ENCODE assay signal across 17 cellular contexts in the genomic region with DNA sequence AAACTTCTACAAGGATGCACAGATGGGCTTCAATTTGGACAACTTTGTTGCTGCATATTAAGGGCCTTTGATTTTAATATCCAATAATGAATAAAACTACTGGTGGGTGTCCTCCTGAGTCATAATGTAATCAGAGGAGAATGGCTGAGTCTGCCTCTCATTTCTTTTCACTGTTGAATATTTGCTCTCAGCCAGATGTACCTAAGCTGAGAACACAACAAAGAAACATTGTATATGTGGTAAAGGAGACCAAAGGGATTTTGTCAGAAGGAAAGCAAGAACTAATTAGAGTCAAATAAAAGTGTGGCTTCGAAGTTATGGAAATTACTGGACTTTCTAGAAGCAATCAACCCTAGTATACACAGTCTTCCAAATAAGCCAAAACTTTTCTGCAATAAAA.
"Had no signal": no experiment of that assay in that cellular context is flagged by ENCODE, and none has a peak within 500 bp of the region (broad histone marks: within the 10 kb centered on the region; RNA-seq: fewer than 3 reads in every experiment).

No MANE protein-coding gene starts in this region.

- H3K9ac ChIP-seq: parathyroid adenoma had no signal

- H3K27ac ChIP-seq: coronary artery, gastrocnemius medialis, heart right ventricle, parathyroid adenoma, psoas muscle, skin epidermis had no signal

- H3K9me3 ChIP-seq: gastrocnemius medialis, heart right ventricle, psoas muscle had no signal

- DNase-seq: effector CD8-positive, alpha-beta T cell; gastrocnemius medialis; heart right ventricle; hypothalamus; kidney glomerular epithelial cell; mesendoderm; naive B cell; occipital lobe; psoas muscle; stimulated activated CD4-positive, alpha-beta T cell treated with anti-CD3 and anti-CD28 coated beads, Interleukin-12 subunit alpha, Interleukin-12 subunit beta, amount 100 ng/mL, for 4 hours; stimulated activated naive CD4-positive, alpha-beta T cell; trophoblast cell had no signal

- H3K79me2 ChIP-seq: parathyroid adenoma had no signal

- H3K27me3 ChIP-seq: heart right ventricle had no signal

- ATAC-seq: esophagus mucosa, gastrocnemius medialis, heart right ventricle, psoas muscle, sciatic nerve had no signal

- H3K4me1 ChIP-seq: gastrocnemius medialis, heart right ventricle, parathyroid adenoma, psoas muscle had no signal

- H3K4me3 ChIP-seq: coronary artery, gastrocnemius medialis, heart right ventricle, psoas muscle, skin epidermis had no signal

- H2AFZ ChIP-seq: parathyroid adenoma had no signal

- H3K36me3 ChIP-seq: gastrocnemius medialis, heart right ventricle had no signal
